ENCODE assay signal across 8 cellular contexts in the genomic region with DNA sequence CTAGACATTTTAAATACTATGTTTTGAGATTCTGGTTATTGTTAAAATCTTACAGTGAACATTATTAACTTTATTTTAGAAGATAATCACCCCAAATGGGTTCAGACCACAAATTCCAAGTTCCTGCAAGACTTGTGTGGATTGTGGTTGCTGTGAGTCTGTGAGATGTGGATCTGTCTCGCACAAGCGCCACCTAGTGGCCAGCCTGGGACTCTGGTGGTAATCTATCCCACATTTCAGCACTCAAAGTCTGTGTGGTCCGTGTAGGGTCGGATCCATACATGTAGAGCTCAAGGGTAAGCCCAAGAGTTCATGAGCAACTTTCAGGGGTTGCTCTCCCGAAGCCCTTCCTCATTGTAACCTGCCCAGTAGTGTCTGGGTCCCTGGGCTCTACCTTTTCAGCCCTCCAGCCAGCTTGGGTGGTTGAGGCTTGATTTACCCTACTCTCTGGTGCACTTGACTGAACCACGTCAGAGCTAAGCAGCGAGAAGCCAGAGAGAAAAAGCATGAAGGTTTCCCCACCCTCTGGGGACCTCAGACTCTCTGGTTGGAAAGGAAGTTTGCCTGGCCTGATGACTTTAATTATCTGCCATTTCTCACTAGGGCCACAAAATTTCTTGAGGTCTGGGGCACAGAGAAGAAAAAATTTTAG.
A peak's percentile ranks its signal among the peaks of the same experiment; 100 is the strongest.
DNase-seq lines count a peak whose midpoint lies in the region; ATAC-seq and TF ChIP-seq lines count a peak whose summit lies in the region.
"Not testable (repeated sequence)": the region's sequence is repeated elsewhere in the genome, so short reads cannot be mapped to it uniquely, and the experiment has no call there.

No MANE protein-coding gene starts in this region.

- H3K4me3 ChIP-seq in fibroblast of pulmonary artery (replicated peaks; ENCODE audit: low read depth, low read length) = not testable (repeated sequence)

- H3K27me3 Mint-ChIP-seq in natural killer cell treated with Interleukin-12 subunit alpha and Interleukin-12 subunit beta and Interleukin-15 and Interleukin-18, amount 100 ng/mL, for 72 hours = not testable (repeated sequence)

- ATAC-seq in GM19025 (IDR thresholded peaks at IDR 0.05; ENCODE audit: low read depth, unreplicated experiment) (peak; percentile 80), HG03159 (IDR thresholded peaks at IDR 0.05; ENCODE audit: unreplicated experiment) (peak; percentile 63)
- ATAC-seq in natural killer cell treated with Interleukin-12 subunit alpha and Interleukin-12 subunit beta and Interleukin-15 and Interleukin-18, amount 100 ng/mL, for 72 hours = peak; percentile 66 to 69

- not testable (repeated sequence) for H3K27ac Mint-ChIP-seq in natural killer cell treated with Interleukin-12 subunit alpha and Interleukin-12 subunit beta and Interleukin-15 and Interleukin-18, amount 100 ng/mL, for 72 hours

- H3K9me3 Mint-ChIP-seq in natural killer cell treated with Interleukin-12 subunit alpha and Interleukin-12 subunit beta and Interleukin-15 and Interleukin-18, amount 100 ng/mL, for 72 hours = not testable (repeated sequence)

- DNase-seq in AG09319 (ENCODE audit: extremely low read depth, low read depth); fibroblast of pulmonary artery (ENCODE audit: low read depth): not testable (repeated sequence)
- DNase-seq in activated CD4-positive, CD25-positive, alpha-beta regulatory T cell treated with anti-CD3 and anti-CD28 coated beads, Interleukin-2, amount 50 U/mL, for 72 hours = peak; percentile 80
- peak; percentile 78 for DNase-seq in activated naive CD4-positive, alpha-beta T cell treated with Interleukin-2 at 50 U/mL for 16 hours
- DNase-seq in natural killer cell treated with Interleukin-12 subunit alpha and Interleukin-12 subunit beta and Interleukin-15 and Interleukin-18, amount 100 ng/mL, for 72 hours (ENCODE audit: low spot score) = peak; percentile 75
- DNase-seq in stimulated activated CD4-positive, alpha-beta T cell treated with anti-CD3 and anti-CD28 coated beads, TNF-alpha, amount 100 ng/mL, for 24 hours (ENCODE audit: low read depth in 3 of 3) = peak; percentile 46 to 64 (median 63)

- not testable (repeated sequence) for H3K4me3 Mint-ChIP-seq in natural killer cell treated with Interleukin-12 subunit alpha and Interleukin-12 subunit beta and Interleukin-15 and Interleukin-18, amount 100 ng/mL, for 72 hours

- H3K4me1 Mint-ChIP-seq in natural killer cell treated with Interleukin-12 subunit alpha and Interleukin-12 subunit beta and Interleukin-15 and Interleukin-18, amount 100 ng/mL, for 72 hours (ENCODE audit: low read depth in 2 of 2) = not testable (repeated sequence)

- not testable (repeated sequence) for H3K36me3 Mint-ChIP-seq in natural killer cell treated with Interleukin-12 subunit alpha and Interleukin-12 subunit beta and Interleukin-15 and Interleukin-18, amount 100 ng/mL, for 72 hours

- peak; percentile 24 for TF ChIP-seq CTCF in AG09319 (IDR thresholded peaks at IDR 0.05; ENCODE audit: low read depth, low read length)
- peak; percentile 18 for TF ChIP-seq CTCF in fibroblast of pulmonary artery (IDR thresholded peaks at IDR 0.05; ENCODE audit: low read length, missing control alignments)
